ENCODE assay signal across 19 cellular contexts in the genomic region with DNA sequence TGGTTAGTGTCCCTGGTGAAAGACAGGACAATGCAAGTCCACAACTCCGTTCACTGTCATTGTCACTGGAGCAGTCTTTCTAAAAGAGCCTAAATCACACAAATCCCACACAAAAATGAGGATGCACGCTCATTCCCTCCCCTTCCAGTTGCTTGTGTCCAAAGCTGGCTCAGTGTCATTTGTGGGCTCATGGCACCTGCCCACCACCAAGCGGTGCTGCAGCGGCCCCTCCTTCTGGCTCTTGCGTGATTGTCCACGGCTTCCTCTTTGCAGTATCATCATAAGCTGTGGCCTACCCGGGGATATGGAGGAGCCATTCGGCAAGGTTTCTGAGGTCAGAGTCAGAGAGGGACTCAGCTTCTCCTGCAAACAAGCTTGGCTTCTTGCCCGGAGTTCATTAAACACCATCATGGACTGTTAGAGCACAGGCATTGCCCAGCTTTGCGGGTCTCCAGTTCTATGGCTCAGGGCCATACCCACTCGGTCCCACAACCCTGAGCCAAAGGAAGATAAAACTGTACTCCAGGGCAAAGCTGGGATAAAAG.
DNase-seq lines count a peak whose midpoint lies in the region; ATAC-seq and TF ChIP-seq lines count a peak whose summit lies in the region.
"Had no signal": no experiment of that assay in that cellular context is flagged by ENCODE, and none has a peak within 500 bp of the region (broad histone marks: within the 10 kb centered on the region; RNA-seq: fewer than 3 reads in every experiment).

No MANE protein-coding gene starts in this region.

- H3K4me3 Mint-ChIP-seq in H9 (no peak overlapping the region), brain (no peak overlapping the region)
- H3K4me3 Mint-ChIP-seq: central memory CD8-positive, alpha-beta T cell; effector memory CD8-positive, alpha-beta T cell had no signal

- no peak overlapping the region for H2AFZ ChIP-seq in H9 (ENCODE audit: low read length)

- H3K36me3 Mint-ChIP-seq in H9 (ENCODE audit: insufficient read depth in 1 of 3, low read depth in 3 of 3), result no peaks in the 10 kb centered on the region; a peak in 1 of 7 replicates
- no peaks in the 10 kb centered on the region for H3K36me3 Mint-ChIP-seq in brain

- no peak overlapping the region for H2AK5ac ChIP-seq in H9 (ENCODE audit: insufficient read length, low read length)

- no peak overlapping the region for H3T11ph ChIP-seq in H9 (ENCODE audit: low read length)

- no peak overlapping the region for H3K14ac ChIP-seq in H9 (ENCODE audit: insufficient read depth, low read length)

- H2BK15ac ChIP-seq in H9 (ENCODE audit: low read depth, low read length), result no peak overlapping the region

- no peaks in the 10 kb centered on the region for H4K20me1 ChIP-seq in H9 (ENCODE audit: control insufficient read depth, insufficient read depth, insufficient read length)

- H2BK20ac ChIP-seq in H9 (ENCODE audit: low read depth, low read length, poor library complexity, severe bottlenecking), result no peak overlapping the region

- H3K9me3 Mint-ChIP-seq in H9 (peaks cover 5 to 6% of the 10 kb centered on the region in 2 experiments; a peak in 4 of 5 replicates), brain (peaks cover 0 to 14% (median 8%) of the 10 kb centered on the region in 5 experiments)
- H3K9me3 Mint-ChIP-seq: activated T-helper 2 cell treated with anti-CD3 and anti-CD28 coated beads, Interferon-gamma antibody, Interleukin-2, Interleukin-4, amounts not matched to agents 10 μg/mL and 5 μg/mL and 100 μg/mL, durations not matched to agents 14 hours and 24 hours and 36 hours; central memory CD8-positive, alpha-beta T cell had no signal

- H3K79me1 ChIP-seq in H9 (ENCODE audit: insufficient read depth, low read depth, low read length, poor library complexity, severe bottlenecking), result no peaks in the 10 kb centered on the region

- H3K4me1 Mint-ChIP-seq in H9 (no peaks in the 10 kb centered on the region), brain (peaks cover 17% of the 10 kb centered on the region)
- H3K4me1 Mint-ChIP-seq: central memory CD8-positive, alpha-beta T cell had no signal

- H3K9me3 ChIP-seq in BE2C (no peaks in the 10 kb centered on the region), H9 (ENCODE audit: control insufficient read depth, low read depth, low read length) (no peaks in the 10 kb centered on the region)
- H3K9me3 ChIP-seq: neutrophil, Peyer's patch, thyroid gland had no signal

- H2BK120ac ChIP-seq in H9 (ENCODE audit: low read depth, low read length, poor library complexity, severe bottlenecking), result no peak overlapping the region

- no CpG with 5 or more reads among the region's 11 CpGs for WGBS in H9 (ENCODE audit: extremely low coverage, insufficient read length, low lambda C conversion rate)

- no peak overlapping the region for H2BK5ac ChIP-seq in H9 (ENCODE audit: insufficient read length, low read length)

- H4K91ac ChIP-seq in H9 (ENCODE audit: insufficient read length, low read depth, low read length), result no peak overlapping the region

- no peak overlapping the region for H3K4me2 ChIP-seq in H9 (ENCODE audit: insufficient read depth, insufficient read length, low read length)

- no peaks in the 10 kb centered on the region for H3K23me2 ChIP-seq in H9 (ENCODE audit: insufficient read length, low read depth, low read length, poor library complexity, severe bottlenecking)

- TF ChIP-seq CTCF in BE2C (IDR thresholded peaks at IDR 0.05; ENCODE audit: low read depth, low read length) (no peak), H9 (conservative IDR thresholded peaks at IDR 0.05) (0 out of 3 replicates have a peak, but pooled peaks have one; percentile 21), brain (conservative IDR thresholded peaks at IDR 0.05) (no peak)

- peak; percentile 30 for DNase-seq in BE2C
- DNase-seq in H9, result no peak
- peak; percentile 63 for DNase-seq in NCI-H2196 (lab: John Stamatoyannopoulos, UW; ENCODE audit: unreplicated experiment)
- DNase-seq in ecto neural progenitor cell (ENCODE audit: low spot score), result no peak
- DNase-seq in stimulated activated CD4-positive, alpha-beta T cell treated with anti-CD3 and anti-CD28 coated beads, Interleukin-4, amount 100 ng/mL, for 1 hour, result no peak
- DNase-seq: effector memory CD8-positive, alpha-beta T cell; GOT3; hippocampal formation; kidney; Peyer's patch; thyroid gland had no signal

- no peaks in the 10 kb centered on the region for H3K27me3 ChIP-seq in BE2C
- H3K27me3 ChIP-seq in H9 (ENCODE audit: insufficient read depth, low read length), result no peaks in the 10 kb centered on the region
- H3K27me3 ChIP-seq: neutrophil, Peyer's patch, thyroid gland had no signal

- H4K8ac ChIP-seq in H9 (replicated peaks; ENCODE audit: insufficient read length, low read depth, low read length), result no peak overlapping the region

- no peak overlapping the region for H4K5ac ChIP-seq in H9 (ENCODE audit: insufficient read length, low read depth, low read length)

- H3K27ac Mint-ChIP-seq in H9, result no peak overlapping the region
- peak overlapping the region in 3 of 5 experiments; percentile 11 to 68 (median 55) for H3K27ac Mint-ChIP-seq in brain
- H3K27ac Mint-ChIP-seq: activated T-helper 2 cell treated with anti-CD3 and anti-CD28 coated beads, Interferon-gamma antibody, Interleukin-2, Interleukin-4, amounts not matched to agents 10 μg/mL and 5 μg/mL and 100 μg/mL, durations not matched to agents 14 hours and 24 hours and 36 hours; effector memory CD8-positive, alpha-beta T cell had no signal

- H3K18ac ChIP-seq in H9 (ENCODE audit: insufficient read length, low read depth, low read length), result no peak overlapping the region

- H3K27me3 Mint-ChIP-seq in H9 (ENCODE audit: low read depth) (no peaks in the 10 kb centered on the region; the same call in none of the 2 replicates), brain (peaks cover 4% of the 10 kb centered on the region)

- H3K27ac ChIP-seq in H9 (ENCODE audit: insufficient read length, low read depth, low read length), result no peak overlapping the region
- H3K27ac ChIP-seq: neutrophil, Peyer's patch, skin epidermis, thyroid gland, VCaP had no signal

- H2BK12ac ChIP-seq in H9 (ENCODE audit: insufficient read length, low read depth, low read length), result no peak overlapping the region

- no peaks in the 10 kb centered on the region for H3K36me3 ChIP-seq in BE2C
- H3K36me3 ChIP-seq: neutrophil, Peyer's patch, thyroid gland had no signal

- no peak overlapping the region for H3K4ac ChIP-seq in H9 (ENCODE audit: low read depth, low read length)

- no peaks in the 10 kb centered on the region for H3K4me1 ChIP-seq in BE2C
- H3K4me1 ChIP-seq in H9 (ENCODE audit: insufficient read depth, low read length), result no peaks in the 10 kb centered on the region
- H3K4me1 ChIP-seq: Peyer's patch, thyroid gland had no signal

- H3K56ac ChIP-seq in H9 (ENCODE audit: insufficient read length, low read depth, low read length), result no peak overlapping the region

- H3K79me2 ChIP-seq in H9 (ENCODE audit: insufficient read depth, low read length), result no peaks in the 10 kb centered on the region

- no peak overlapping the region for H3K9ac ChIP-seq in H9 (ENCODE audit: extremely low read depth, insufficient read length, low read length)

- ATAC-seq in HG02642 (IDR thresholded peaks at IDR 0.05; ENCODE audit: poor library complexity, unreplicated experiment) (no peak), HG02973 (IDR thresholded peaks at IDR 0.05; ENCODE audit: unreplicated experiment) (no peak)
- ATAC-seq: effector memory CD8-positive, alpha-beta T cell had no signal

- no peak overlapping the region for H3K23ac ChIP-seq in H9 (ENCODE audit: insufficient read length, low read depth, low read length)

- H3K4me3 ChIP-seq in BE2C (ENCODE audit: low read depth, low read length), result no peak overlapping the region
- H3K4me3 ChIP-seq: Peyer's patch, skin epidermis, thyroid gland had no signal

Comparison
In these comparisons a context has a peak if more than half of its experiments do, and no peak if none do; other contexts are left out.
1. DNase-seq: peak in BE2C (single experiment) and NCI-H2196 (single experiment); none in H9 (single experiment), ecto neural progenitor cell (single experiment) and stimulated activated CD4-positive, alpha-beta T cell treated with anti-CD3 and anti-CD28 coated beads, Interleukin-4, amount 100 ng/mL, for 1 hour (single experiment).
2. H3K27ac Mint-ChIP-seq: peak in brain (3 of 5); none in H9 (0 of 3).